In genomic region chr5:72417333-72418062, GRCh38 we compare ENCODE assay signal across 1 cellular context.
TF ChIP-seq lines count a peak whose summit lies in the region.

No MANE protein-coding gene starts in this region.

TF ChIP-seq in WTC11, 78 proteins besides CTCF, POLR2A, EP300 and RAD21 (continued from another document):
- no peak for TF ChIP-seq ZNF532 (CRISPR knock-in tag; IDR thresholded peaks at IDR 0.05; ENCODE audit: borderline replicate concordance)
- TF ChIP-seq NFYB (CRISPR knock-in tag; conservative IDR thresholded peaks at IDR 0.05; ENCODE audit: low read depth), result no peak
- no peak for TF ChIP-seq ZNF425 (CRISPR knock-in tag; conservative IDR thresholded peaks at IDR 0.05)
- no peak for TF ChIP-seq ZMAT4 (CRISPR knock-in tag; IDR thresholded peaks at IDR 0.05)
- TF ChIP-seq ETV6 (CRISPR knock-in tag; IDR thresholded peaks at IDR 0.05), result no peak
- no peak for TF ChIP-seq GTF2I (CRISPR knock-in tag; conservative IDR thresholded peaks at IDR 0.05)
- TF ChIP-seq FOXP1 (CRISPR knock-in tag; IDR thresholded peaks at IDR 0.05; ENCODE audit: borderline replicate concordance), result no peak
